Comparison of ENCODE assay signal across 3 cellular contexts in the genomic region with DNA sequence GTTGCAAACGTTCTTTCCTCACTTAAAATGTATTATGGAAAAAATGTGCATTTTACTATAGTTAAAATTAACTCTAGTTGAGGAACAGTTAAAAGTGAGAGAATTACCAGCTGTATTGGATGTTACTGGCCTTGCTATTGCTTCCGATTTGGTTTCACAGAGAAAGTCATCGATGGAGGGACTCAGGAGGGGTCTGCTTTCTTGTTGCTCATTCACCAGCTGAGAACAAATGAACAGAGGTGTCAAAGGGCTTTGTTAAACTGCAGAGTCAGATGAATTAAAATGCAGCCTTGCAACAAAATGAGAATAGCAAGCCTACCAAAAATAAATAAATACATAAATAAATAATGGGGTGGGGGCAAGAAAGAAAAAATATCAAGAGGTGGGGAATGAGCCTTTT.
"Had no signal": no experiment of that assay in that cellular context is flagged by ENCODE, and none has a peak within 500 bp of the region (broad histone marks: within the 10 kb centered on the region; RNA-seq: fewer than 3 reads in every experiment).

No MANE protein-coding gene starts in this region.

- ATAC-seq: GM12878 had no signal

- DNase-seq: GDM1, GF-D8 had no signal

- H3K4me3 ChIP-seq: GM12878 had no signal
